Comparison of ENCODE assay signal across 8 cellular contexts in genomic region chr4:94207469-94208224, GRCh38. TPM values are rescaled to one million over a fixed set of nuclear protein-coding genes. Genes with fewer than 3 reads are reported as not detected.
DNase-seq lines count a peak whose midpoint lies in the region; ATAC-seq and TF ChIP-seq lines count a peak whose summit lies in the region.

A gene with protein sequence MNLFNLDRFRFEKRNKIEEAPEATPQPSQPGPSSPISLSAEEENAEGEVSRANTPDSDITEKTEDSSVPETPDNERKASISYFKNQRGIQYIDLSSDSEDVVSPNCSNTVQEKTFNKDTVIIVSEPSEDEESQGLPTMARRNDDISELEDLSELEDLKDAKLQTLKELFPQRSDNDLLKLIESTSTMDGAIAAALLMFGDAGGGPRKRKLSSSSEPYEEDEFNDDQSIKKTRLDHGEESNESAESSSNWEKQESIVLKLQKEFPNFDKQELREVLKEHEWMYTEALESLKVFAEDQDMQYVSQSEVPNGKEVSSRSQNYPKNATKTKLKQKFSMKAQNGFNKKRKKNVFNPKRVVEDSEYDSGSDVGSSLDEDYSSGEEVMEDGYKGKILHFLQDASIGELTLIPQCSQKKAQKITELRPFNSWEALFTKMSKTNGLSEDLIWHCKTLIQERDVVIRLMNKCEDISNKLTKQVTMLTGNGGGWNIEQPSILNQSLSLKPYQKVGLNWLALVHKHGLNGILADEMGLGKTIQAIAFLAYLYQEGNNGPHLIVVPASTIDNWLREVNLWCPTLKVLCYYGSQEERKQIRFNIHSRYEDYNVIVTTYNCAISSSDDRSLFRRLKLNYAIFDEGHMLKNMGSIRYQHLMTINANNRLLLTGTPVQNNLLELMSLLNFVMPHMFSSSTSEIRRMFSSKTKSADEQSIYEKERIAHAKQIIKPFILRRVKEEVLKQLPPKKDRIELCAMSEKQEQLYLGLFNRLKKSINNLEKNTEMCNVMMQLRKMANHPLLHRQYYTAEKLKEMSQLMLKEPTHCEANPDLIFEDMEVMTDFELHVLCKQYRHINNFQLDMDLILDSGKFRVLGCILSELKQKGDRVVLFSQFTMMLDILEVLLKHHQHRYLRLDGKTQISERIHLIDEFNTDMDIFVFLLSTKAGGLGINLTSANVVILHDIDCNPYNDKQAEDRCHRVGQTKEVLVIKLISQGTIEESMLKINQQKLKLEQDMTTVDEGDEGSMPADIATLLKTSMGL (plus strand): TSS chr4:94207865. CDS start chr4:94208395, 530 bp downstream.

- no peak for TF ChIP-seq CTCF in DND-41 (IDR thresholded peaks at IDR 0.05; ENCODE audit: borderline replicate concordance, extremely low read depth, low read length, poor library complexity, severe bottlenecking)
- TF ChIP-seq CTCF in fibroblast of lung (conservative IDR thresholded peaks at IDR 0.05 in 1 of 2, IDR thresholded peaks at IDR 0.05 in 1 of 2; ENCODE audit: low read depth in 1 of 2, low read length in 2 of 2), result no peak

- H3F3A ChIP-seq in GM23248 (ENCODE audit: insufficient read depth), result no peaks in the 10 kb centered on the region

- H3K4me2 ChIP-seq in DND-41 (ENCODE audit: insufficient read depth, low read length) (peak within 1 kb of the TSS; percentile 87), GM23248 (ENCODE audit: unreplicated experiment) (peak within 1 kb of the TSS; percentile 100), fibroblast of lung (ENCODE audit: extremely low read depth, insufficient read depth, low read length) (peak within 1 kb of the TSS; percentile 93)

- CTCF ChIA-PET in naive thymus-derived CD4-positive, alpha-beta T cell (lab: Charles Lee), result interaction anchor here (0.8 kb wide), 1 partner anchor 92 kb away, joined by 3 read pairs; no protein-coding TSS in a partner anchor

- H3K27ac ChIP-seq in DND-41 (ENCODE audit: low read length), result peak within 1 kb of the TSS; percentile 83
- peak within 1 kb of the TSS; percentile 94 for H3K27ac ChIP-seq in GM23248
- H3K27ac ChIP-seq in fibroblast of lung (ENCODE audit: insufficient read depth, low read length), result peak within 1 kb of the TSS; percentile 100
- peak within 1 kb of the TSS; percentile 86 for H3K27ac ChIP-seq in naive thymus-derived CD4-positive, alpha-beta T cell (ENCODE audit: low read depth, low read length)

- in situ Hi-C loops in GM23248 (cut with MboI), result no loop called here

- H3K27me3 Mint-ChIP-seq in activated T-helper 1 cell treated with anti-CD3 and anti-CD28 coated beads, Interleukin-12 subunit alpha, Interleukin-12 subunit beta, Interleukin-2, Interleukin-4 antibody, amounts not matched to agents 30 ng/mL and 10 ng/mL and 1 ng/mL, durations not matched to agents 14 hours and 24 hours and 36 hours (ENCODE audit: insufficient read depth), result peaks cover 1% of the 10 kb centered on the region
- peaks cover 4 to 11% (median 6%) of the 10 kb centered on the region in 5 donors for H3K27me3 Mint-ChIP-seq in naive thymus-derived CD4-positive, alpha-beta T cell
- peaks cover 0 to 9% of the 10 kb centered on the region in 2 donors for H3K27me3 Mint-ChIP-seq in stimulated activated naive B cell treated with anti-CD40 and anti-IgM and Interleukin-4, amounts not matched to agents 10 μg/mL and 1 μg/mL and 100 μg/mL, for 72 hours

- H3K9me2 ChIP-seq in GM23248 (ENCODE audit: insufficient read depth), result no peaks in the 10 kb centered on the region

- intact Hi-C loops in activated T-helper 1 cell treated with anti-CD3 and anti-CD28 coated beads, Interleukin-12 subunit alpha, Interleukin-12 subunit beta, Interleukin-2, Interleukin-4 antibody, amounts not matched to agents 30 ng/mL and 10 ng/mL and 1 ng/mL, durations not matched to agents 14 hours and 24 hours and 36 hours (cut with micrococcal nuclease), result loop anchor here (1.0 to 2.0 kb wide), 3 partner anchors 9 to 244 kb away; partner anchors contain the start of gene PDLIM5
- intact Hi-C loops in naive thymus-derived CD4-positive, alpha-beta T cell (cut with micrococcal nuclease), result loop anchor here (1.0 kb wide), 1 partner anchor 244 kb away; the partner anchor contains the start of gene PDLIM5 (in 2 of the 2)

- H3K27me3 ChIP-seq in DND-41 (ENCODE audit: insufficient read depth, low read length, poor library complexity) (no peaks in the 10 kb centered on the region), GM23248 (replicated peaks; ENCODE audit: insufficient read depth) (no peaks in the 10 kb centered on the region), fibroblast of lung (ENCODE audit: control insufficient read depth, insufficient read depth, low read length) (no peaks in the 10 kb centered on the region)
- no peaks in the 10 kb centered on the region for H3K27me3 ChIP-seq in naive thymus-derived CD4-positive, alpha-beta T cell (ENCODE audit: control insufficient read depth in 2 of 2, insufficient read depth in 2 of 2, low read length in 2 of 2)

- POLR2A ChIA-PET in naive thymus-derived CD4-positive, alpha-beta T cell (lab: Charles Lee), result no interaction called here

- DNase-seq in DND-41, result peak; percentile 91
- peak; percentile 99 for DNase-seq in GM23248
- DNase-seq in Kasumi-1 (lab: John Stamatoyannopoulos, UW), result peak; percentile 94 to 95
- DNase-seq in RPMI7951 (ENCODE audit: low read depth), result peak; percentile 91
- DNase-seq in activated T-helper 1 cell treated with anti-CD3 and anti-CD28 coated beads, Interleukin-12 subunit alpha, Interleukin-12 subunit beta, Interleukin-2, Interleukin-4 antibody, amounts not matched to agents 30 ng/mL and 10 ng/mL and 1 ng/mL, durations not matched to agents 14 hours and 24 hours and 36 hours (ENCODE audit: low spot score), result peak; percentile 82
- peak; percentile 95 to 98 for DNase-seq in fibroblast of lung (ENCODE audit: low read depth in 2 of 2)
- DNase-seq in naive thymus-derived CD4-positive, alpha-beta T cell, result peak; percentile 69 to 93 (median 89)
- DNase-seq in stimulated activated naive B cell treated with anti-CD40 and anti-IgM and Interleukin-4, amounts not matched to agents 10 μg/mL and 1 μg/mL and 100 μg/mL, for 72 hours, result peak; percentile 83

- H3K36me3 Mint-ChIP-seq in activated T-helper 1 cell treated with anti-CD3 and anti-CD28 coated beads, Interleukin-12 subunit alpha, Interleukin-12 subunit beta, Interleukin-2, Interleukin-4 antibody, amounts not matched to agents 30 ng/mL and 10 ng/mL and 1 ng/mL, durations not matched to agents 14 hours and 24 hours and 36 hours (ENCODE audit: low read depth), result peaks cover 30% of the 10 kb centered on the region
- H3K36me3 Mint-ChIP-seq in naive thymus-derived CD4-positive, alpha-beta T cell, result peaks cover 6 to 23% (median 18%) of the 10 kb centered on the region in 5 donors
- H3K36me3 Mint-ChIP-seq in stimulated activated naive B cell treated with anti-CD40 and anti-IgM and Interleukin-4, amounts not matched to agents 10 μg/mL and 1 μg/mL and 100 μg/mL, for 72 hours, result peaks cover 8 to 22% of the 10 kb centered on the region in 2 donors

- H3K27ac Mint-ChIP-seq in activated T-helper 1 cell treated with anti-CD3 and anti-CD28 coated beads, Interleukin-12 subunit alpha, Interleukin-12 subunit beta, Interleukin-2, Interleukin-4 antibody, amounts not matched to agents 30 ng/mL and 10 ng/mL and 1 ng/mL, durations not matched to agents 14 hours and 24 hours and 36 hours, result peak within 1 kb of the TSS; percentile 99
- H3K27ac Mint-ChIP-seq in naive thymus-derived CD4-positive, alpha-beta T cell, result peak within 1 kb of the TSS; percentile 98 to 100 (median 99)
- peak within 1 kb of the TSS; percentile 100 for H3K27ac Mint-ChIP-seq in stimulated activated naive B cell treated with anti-CD40 and anti-IgM and Interleukin-4, amounts not matched to agents 10 μg/mL and 1 μg/mL and 100 μg/mL, for 72 hours

- H3K79me2 ChIP-seq in DND-41 (ENCODE audit: insufficient read depth, low read length) (peaks cover 48% of the 10 kb centered on the region), GM23248 (ENCODE audit: insufficient read depth) (peaks cover 50% of the 10 kb centered on the region), fibroblast of lung (ENCODE audit: control insufficient read depth, insufficient read depth, low read length) (peaks cover 22% of the 10 kb centered on the region)

- peaks cover 30% of the 10 kb centered on the region for H3K4me1 ChIP-seq in DND-41 (ENCODE audit: insufficient read depth, low read length)
- H3K4me1 ChIP-seq in GM23248 (ENCODE audit: insufficient read depth), result peaks cover 19% of the 10 kb centered on the region
- peaks cover 6% of the 10 kb centered on the region for H3K4me1 ChIP-seq in fibroblast of lung (ENCODE audit: control insufficient read depth, extremely low read depth, insufficient read depth, low read length)
- peaks cover 14 to 17% of the 10 kb centered on the region in 2 donors for H3K4me1 ChIP-seq in naive thymus-derived CD4-positive, alpha-beta T cell (ENCODE audit: control insufficient read depth in 2 of 2, insufficient read depth in 2 of 2, low read length in 2 of 2)

- peaks cover 1% of the 10 kb centered on the region for H3K9me3 ChIP-seq in DND-41 (ENCODE audit: insufficient read depth, low read length, severe bottlenecking)
- no peaks in the 10 kb centered on the region for H3K9me3 ChIP-seq in GM23248 (ENCODE audit: low read depth)
- H3K9me3 ChIP-seq in fibroblast of lung (ENCODE audit: control insufficient read depth, insufficient read depth, low read depth, low read length), result no peaks in the 10 kb centered on the region
- no peaks in the 10 kb centered on the region for H3K9me3 ChIP-seq in naive thymus-derived CD4-positive, alpha-beta T cell (ENCODE audit: control insufficient read depth in 2 of 3, low read length in 3 of 3)

- WGBS in GM23248 (ENCODE audit: low coverage in 1 of 2, low lambda C conversion rate in 2 of 2, missing lambda C conversion rate in 2 of 2), 2 experiments, result 1 to 2% methylated on average over 55 to 57 of the region's 57 CpGs

- H3K4me3 Mint-ChIP-seq in activated T-helper 1 cell treated with anti-CD3 and anti-CD28 coated beads, Interleukin-12 subunit alpha, Interleukin-12 subunit beta, Interleukin-2, Interleukin-4 antibody, amounts not matched to agents 30 ng/mL and 10 ng/mL and 1 ng/mL, durations not matched to agents 14 hours and 24 hours and 36 hours, result peak within 1 kb of the TSS; percentile 95
- H3K4me3 Mint-ChIP-seq in naive thymus-derived CD4-positive, alpha-beta T cell, result peak within 1 kb of the TSS; percentile 91 to 100 (median 98)
- H3K4me3 Mint-ChIP-seq in stimulated activated naive B cell treated with anti-CD40 and anti-IgM and Interleukin-4, amounts not matched to agents 10 μg/mL and 1 μg/mL and 100 μg/mL, for 72 hours, result peak within 1 kb of the TSS; percentile 97 to 98

- H3K36me3 ChIP-seq in DND-41 (ENCODE audit: insufficient read depth, low read length), result peaks cover 36% of the 10 kb centered on the region
- H3K36me3 ChIP-seq in GM23248 (ENCODE audit: low read depth), result peaks cover 14% of the 10 kb centered on the region
- H3K36me3 ChIP-seq in fibroblast of lung (ENCODE audit: control insufficient read depth, insufficient read depth, low read length), result peaks cover under 1% of the 10 kb centered on the region
- H3K36me3 ChIP-seq in naive thymus-derived CD4-positive, alpha-beta T cell (ENCODE audit: control insufficient read depth in 2 of 3, insufficient read depth in 3 of 3, low read length in 3 of 3), result no peaks in the 10 kb centered on the region

- peak; percentile 92 for ATAC-seq in DND-41 (ENCODE audit: insufficient read depth, low read depth)
- peak; percentile 93 for ATAC-seq in naive thymus-derived CD4-positive, alpha-beta T cell
- peak; percentile 93 for ATAC-seq in stimulated activated naive B cell treated with anti-CD40 and anti-IgM and Interleukin-4, amounts not matched to agents 10 μg/mL and 1 μg/mL and 100 μg/mL, for 72 hours (replicated peaks)

- H3K4me3 ChIP-seq in DND-41 (ENCODE audit: low read depth in 1 of 2, low read length in 2 of 2) (peak within 1 kb of the TSS; percentile 78 to 80), GM23248 (peak within 1 kb of the TSS; percentile 97), fibroblast of lung (replicated peaks in 1 of 4; ENCODE audit: control extremely low read depth in 1 of 4, insufficient read depth in 1 of 4, low read depth in 3 of 4, low read length in 4 of 4) (peak within 1 kb of the TSS; percentile 87 to 95 (median 92))
- H3K4me3 ChIP-seq in naive thymus-derived CD4-positive, alpha-beta T cell (ENCODE audit: low read length), result peak within 1 kb of the TSS; percentile 100

- H4K20me1 ChIP-seq in DND-41 (ENCODE audit: insufficient read depth, low read length) (no peaks in the 10 kb centered on the region), GM23248 (ENCODE audit: insufficient read depth) (no peaks in the 10 kb centered on the region), fibroblast of lung (ENCODE audit: control insufficient read depth, extremely low read depth, insufficient read depth, low read length) (no peaks in the 10 kb centered on the region)

- H3K9ac ChIP-seq in DND-41 (ENCODE audit: low read depth, low read length) (peak within 1 kb of the TSS; percentile 85), GM23248 (peak within 1 kb of the TSS; percentile 99), fibroblast of lung (ENCODE audit: insufficient read depth, low read length) (peak within 1 kb of the TSS; percentile 100)

- no peaks in the 10 kb centered on the region for H3K9me3 Mint-ChIP-seq in activated T-helper 1 cell treated with anti-CD3 and anti-CD28 coated beads, Interleukin-12 subunit alpha, Interleukin-12 subunit beta, Interleukin-2, Interleukin-4 antibody, amounts not matched to agents 30 ng/mL and 10 ng/mL and 1 ng/mL, durations not matched to agents 14 hours and 24 hours and 36 hours
- peaks cover 0 to 14% (median 2%) of the 10 kb centered on the region in 11 donors for H3K9me3 Mint-ChIP-seq in naive thymus-derived CD4-positive, alpha-beta T cell
- H3K9me3 Mint-ChIP-seq in stimulated activated naive B cell treated with anti-CD40 and anti-IgM and Interleukin-4, amounts not matched to agents 10 μg/mL and 1 μg/mL and 100 μg/mL, for 72 hours, result no peaks in the 10 kb centered on the region

- H3K4me1 Mint-ChIP-seq in activated T-helper 1 cell treated with anti-CD3 and anti-CD28 coated beads, Interleukin-12 subunit alpha, Interleukin-12 subunit beta, Interleukin-2, Interleukin-4 antibody, amounts not matched to agents 30 ng/mL and 10 ng/mL and 1 ng/mL, durations not matched to agents 14 hours and 24 hours and 36 hours (ENCODE audit: low read depth), result peaks cover 28% of the 10 kb centered on the region
- peaks cover 25 to 53% (median 43%) of the 10 kb centered on the region in 7 donors for H3K4me1 Mint-ChIP-seq in naive thymus-derived CD4-positive, alpha-beta T cell
- peaks cover 12 to 29% of the 10 kb centered on the region in 2 donors for H3K4me1 Mint-ChIP-seq in stimulated activated naive B cell treated with anti-CD40 and anti-IgM and Interleukin-4, amounts not matched to agents 10 μg/mL and 1 μg/mL and 100 μg/mL, for 72 hours

- H2AFZ ChIP-seq in DND-41 (ENCODE audit: low read depth, low read length) (peak within 1 kb of the TSS; percentile 84), GM23248 (peak within 1 kb of the TSS; percentile 95), fibroblast of lung (ENCODE audit: low read length) (peak within 1 kb of the TSS; percentile 97)

RNA-seq across cellular contexts. Expression of the gene that starts here (rescaled TPM):
- total RNA-seq in GM23248 (2014; rRNA removed; shearing (Covaris generic)), result 24.0 and 26.3 TPM in 2 replicates
- polyA plus RNA-seq in GM23248 (2016; fragmentation: Nextera tagmentation; extraction: Ambion mirVana) (12.2 and 14.1 TPM in 2 replicates), fibroblast of lung (24.0 and 24.8 TPM in 2 replicates)
- total RNA-seq in RPMI7951 (2014; rRNA removed; shearing (Covaris generic)), result 24.9 and 30.8 TPM in 2 replicates
- 44.0 and 46.3 TPM in 2 replicates for total RNA-seq in activated T-helper 1 cell treated with anti-CD3 and anti-CD28 coated beads, Interleukin-12 subunit alpha, Interleukin-12 subunit beta, Interleukin-2, Interleukin-4 antibody, amounts not matched to agents 30 ng/mL and 10 ng/mL and 1 ng/mL, durations not matched to agents 14 hours and 24 hours and 36 hours
- total RNA-seq in fibroblast of lung, result 30.7 and 31.3 TPM in 2 replicates
- polyA plus RNA-seq in fibroblast of lung (2012), result 12.3 and 12.7 TPM in 2 replicates
- polyA minus RNA-seq in fibroblast of lung (ENCODE audit: low replicate concordance), result 2.6 and 2.8 TPM in 2 replicates
- 10 to 100 TPM; 15.9 to 34.2 (median 30.4) TPM for total RNA-seq in naive thymus-derived CD4-positive, alpha-beta T cell
- polyA plus RNA-seq in naive thymus-derived CD4-positive, alpha-beta T cell, result 10 to 100 TPM; 12.6 to 13.0 TPM

Comparison
In these comparisons a context has a peak if more than half of its experiments do, and no peak if none do; other contexts are left out.
1. Peak in every context shown above with its lines: DNase-seq, ATAC-seq, H3K4me3 ChIP-seq and H3K27ac ChIP-seq.